Comparison of ENCODE assay signal across 34 cellular contexts in the genomic region with DNA sequence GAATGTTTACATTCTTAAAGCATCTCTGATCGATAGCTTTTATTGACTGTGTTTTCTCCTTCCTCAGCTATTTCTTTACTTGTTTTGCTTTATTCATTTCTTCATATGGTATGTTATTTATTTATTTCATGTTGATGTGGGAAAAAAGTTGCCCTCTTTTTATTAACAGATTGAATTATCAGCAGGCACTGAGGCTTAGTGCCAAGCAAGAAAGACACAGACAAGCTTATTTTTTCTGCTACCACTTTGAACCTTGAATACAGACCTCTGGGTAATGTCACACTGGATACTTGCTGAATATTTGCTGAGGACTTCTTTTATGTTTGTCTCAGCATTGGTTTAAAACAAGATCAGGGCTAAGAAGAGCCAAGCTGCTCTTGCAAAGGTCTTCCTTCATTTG.
DNase-seq lines count a peak whose midpoint lies in the region; ATAC-seq and TF ChIP-seq lines count a peak whose summit lies in the region.
"Had no signal": no experiment of that assay in that cellular context is flagged by ENCODE, and none has a peak within 500 bp of the region (broad histone marks: within the 10 kb centered on the region; RNA-seq: fewer than 3 reads in every experiment).

No MANE protein-coding gene starts in this region.

- H3K27me3 Mint-ChIP-seq in endodermal cell (ENCODE audit: insufficient read depth), result no peaks in the 10 kb centered on the region
- H3K27me3 Mint-ChIP-seq: B cell; CD4-positive, alpha-beta memory T cell; CD4-positive, alpha-beta T cell; CD4-positive, CD25-positive, alpha-beta regulatory T cell; CD8-positive, alpha-beta memory T cell had no signal

- H3K27me3 ChIP-seq in endodermal cell (ENCODE audit: control insufficient read depth, insufficient read depth, low read length, poor library complexity, severe bottlenecking), result no peaks in the 10 kb centered on the region
- H3K27me3 ChIP-seq: BE2C; BLaER1; BLaER1 treated with 17β-estradiol and CSF1 and Interleukin-3, amounts not matched to agents 10 nM and 100 nM had no signal

- TF ChIP-seq CTCF in endodermal cell (conservative IDR thresholded peaks at IDR 0.05), result no peak

- H3K9me3 Mint-ChIP-seq in endodermal cell, result no peaks in the 10 kb centered on the region
- H3K9me3 Mint-ChIP-seq: CD4-positive, alpha-beta T cell had no signal

- H3K4me1 ChIP-seq in endodermal cell (ENCODE audit: control insufficient read depth, insufficient read depth, low read length), result no peaks in the 10 kb centered on the region
- H3K4me1 ChIP-seq: A549; BE2C; BLaER1; BLaER1 treated with 17β-estradiol and CSF1 and Interleukin-3, amounts not matched to agents 10 nM and 100 nM; Caco-2 had no signal

- no peak overlapping the region for H3K27ac Mint-ChIP-seq in endodermal cell
- H3K27ac Mint-ChIP-seq: B cell; CD14-positive monocyte; CD4-positive, alpha-beta memory T cell; CD4-positive, alpha-beta T cell; CD4-positive, CD25-positive, alpha-beta regulatory T cell; CD8-positive, alpha-beta memory T cell; CD8-positive, alpha-beta T cell had no signal

- peak; percentile 89 for DNase-seq in G401 (ENCODE audit: low spot score)
- peak; percentile 88 for DNase-seq in cerebellar cortex (ENCODE audit: low spot score)
- peak; percentile 28 for DNase-seq in cerebellum (ENCODE audit: low spot score)
- no peak for DNase-seq in endodermal cell
- DNase-seq in SW480 (ENCODE audit: low spot score), result no peak
- DNase-seq: 8988T; ACHN; AML-193; BE2C; Caco-2; Calu3; CD4-positive, alpha-beta memory T cell; CD4-positive, alpha-beta T cell; CD4-positive, CD25-positive, alpha-beta regulatory T cell; CD8-positive, alpha-beta memory T cell; CD8-positive, alpha-beta T cell; COR-L47; DMS 273 treated with DMSO at 0.1 percent for 48 hours; DMS153; DMS53; DMS79; DMS79 treated with DMSO at 0.1 percent for 48 hours; DND-41; EL had no signal

- peaks cover 87% of the 10 kb centered on the region for H3K9me3 ChIP-seq in endodermal cell (ENCODE audit: control insufficient read depth, low read length)
- H3K9me3 ChIP-seq: A549; BE2C; BLaER1; BLaER1 treated with 17β-estradiol and CSF1 and Interleukin-3, amounts not matched to agents 10 nM and 100 nM; Caco-2 had no signal

- no peaks in the 10 kb centered on the region for H3K36me3 Mint-ChIP-seq in endodermal cell (ENCODE audit: low read depth)
- H3K36me3 Mint-ChIP-seq: CD14-positive monocyte; CD4-positive, alpha-beta memory T cell; CD4-positive, CD25-positive, alpha-beta regulatory T cell; CD8-positive, alpha-beta T cell had no signal

- no peaks in the 10 kb centered on the region for H3K4me1 Mint-ChIP-seq in endodermal cell
- H3K4me1 Mint-ChIP-seq: B cell; CD14-positive monocyte; CD4-positive, alpha-beta memory T cell; CD4-positive, CD25-positive, alpha-beta regulatory T cell; CD8-positive, alpha-beta memory T cell had no signal

- H3K9ac ChIP-seq in endodermal cell (ENCODE audit: extremely low read depth, low read length, poor library complexity, severe bottlenecking), result no peak overlapping the region
- H3K9ac ChIP-seq: BLaER1; BLaER1 treated with 17β-estradiol and CSF1 and Interleukin-3, amounts not matched to agents 10 nM and 100 nM had no signal

- no peak overlapping the region for H3K27ac ChIP-seq in endodermal cell (ENCODE audit: low read depth, low read length)
- H3K27ac ChIP-seq: 22Rv1; A549; BLaER1; BLaER1 treated with 17β-estradiol and CSF1 and Interleukin-3, amounts not matched to agents 10 nM and 100 nM; C4-2B had no signal

- peak overlapping the region; percentile 20 for H3K4me3 ChIP-seq in endodermal cell (ENCODE audit: low read length)
- H3K4me3 ChIP-seq: A549; BLaER1; BLaER1 treated with 17β-estradiol and CSF1 and Interleukin-3, amounts not matched to agents 10 nM and 100 nM had no signal

- WGBS in endodermal cell (ENCODE audit: insufficient coverage in 1 of 2, insufficient read length in 1 of 2), 2 experiments, result 100% methylated on average over 1 of the region's 1 CpG; no CpG with 5 or more reads in 1 of the 2 experiments

- in situ Hi-C loops in G401 (cut with HindIII; ENCODE audit: low sequenced_read_pairs), result no loop called here

- H3K4me3 Mint-ChIP-seq in endodermal cell, result no peak overlapping the region
- H3K4me3 Mint-ChIP-seq: B cell; CD14-positive monocyte; CD4-positive, alpha-beta memory T cell; CD4-positive, alpha-beta T cell; CD4-positive, CD25-positive, alpha-beta regulatory T cell; CD8-positive, alpha-beta memory T cell; CD8-positive, alpha-beta T cell had no signal

- H3K36me3 ChIP-seq in endodermal cell (ENCODE audit: control insufficient read depth, insufficient read depth, low read length), result no peaks in the 10 kb centered on the region
- H3K36me3 ChIP-seq: BE2C; BLaER1; BLaER1 treated with 17β-estradiol and CSF1 and Interleukin-3, amounts not matched to agents 10 nM and 100 nM had no signal

- ATAC-seq in GM18907 (IDR thresholded peaks at IDR 0.05; ENCODE audit: unreplicated experiment) (no peak), GM21367 (IDR thresholded peaks at IDR 0.05; ENCODE audit: unreplicated experiment) (no peak), HG03469 (IDR thresholded peaks at IDR 0.05; ENCODE audit: unreplicated experiment) (no peak)
- ATAC-seq: A549; CD8-positive, alpha-beta T cell had no signal

Comparison
In these comparisons a context has a peak if more than half of its experiments do, and no peak if none do; other contexts are left out.
1. DNase-seq: peak in G401 (single experiment), cerebellar cortex (single experiment) and cerebellum (single experiment); none in endodermal cell (single experiment) and SW480 (single experiment).